Comparison of ENCODE assay signal across 18 cellular contexts in the genomic region with DNA sequence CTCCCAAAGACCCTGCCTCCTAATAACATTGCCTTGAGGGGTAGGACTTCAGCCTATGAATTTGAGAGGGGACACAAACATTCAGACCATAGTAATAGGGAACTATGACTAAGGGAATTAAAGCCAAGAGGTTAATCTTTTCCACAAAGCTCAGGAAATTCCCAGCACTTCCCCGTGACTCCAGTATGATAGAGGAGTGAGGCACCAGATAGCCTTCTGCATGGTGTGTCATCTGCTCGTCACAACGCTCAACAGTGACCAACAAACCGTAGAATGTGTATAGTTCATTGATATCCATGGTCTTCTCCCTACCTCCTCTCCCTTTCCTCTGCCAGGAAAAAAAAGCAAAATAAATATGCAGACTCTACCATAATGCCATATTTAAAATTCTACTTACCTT.
A peak's percentile ranks its signal among the peaks of the same experiment; 100 is the strongest.
DNase-seq lines count a peak whose midpoint lies in the region; ATAC-seq and TF ChIP-seq lines count a peak whose summit lies in the region.
"Had no signal": no experiment of that assay in that cellular context is flagged by ENCODE, and none has a peak within 500 bp of the region (broad histone marks: within the 10 kb centered on the region; RNA-seq: fewer than 3 reads in every experiment).

No MANE protein-coding gene starts in this region.

- H3K36me3 Mint-ChIP-seq in stimulated activated naive B cell treated with anti-CD40 and anti-IgM and Interleukin-4, amounts not matched to agents 10 μg/mL and 1 μg/mL and 100 μg/mL, for 72 hours: peaks cover 14 to 23% of the 10 kb centered on the region in 2 donors
- H3K36me3 Mint-ChIP-seq in Caco-2 (ENCODE audit: insufficient read depth, unreplicated experiment): no peaks in the 10 kb centered on the region

- no peaks in the 10 kb centered on the region for H3K9me3 Mint-ChIP-seq in stimulated activated naive B cell treated with anti-CD40 and anti-IgM and Interleukin-4, amounts not matched to agents 10 μg/mL and 1 μg/mL and 100 μg/mL, for 72 hours
- no peaks in the 10 kb centered on the region for H3K9me3 Mint-ChIP-seq in Caco-2 (ENCODE audit: unreplicated experiment)

- no peak overlapping the region for H3K27ac Mint-ChIP-seq in stimulated activated naive B cell treated with anti-CD40 and anti-IgM and Interleukin-4, amounts not matched to agents 10 μg/mL and 1 μg/mL and 100 μg/mL, for 72 hours
- no peak overlapping the region for H3K27ac Mint-ChIP-seq in Caco-2 (ENCODE audit: unreplicated experiment)
- H3K27ac Mint-ChIP-seq: B cell had no signal

- no peak overlapping the region for H3K4me3 Mint-ChIP-seq in stimulated activated naive B cell treated with anti-CD40 and anti-IgM and Interleukin-4, amounts not matched to agents 10 μg/mL and 1 μg/mL and 100 μg/mL, for 72 hours
- no peak overlapping the region for H3K4me3 Mint-ChIP-seq in Caco-2 (ENCODE audit: unreplicated experiment)
- H3K4me3 Mint-ChIP-seq: B cell had no signal

- H3K27ac ChIP-seq in esophagus squamous epithelium: no peak overlapping the region

- BruUV-seq in Caco-2 (replicated peaks; lab: Mats Ljungman, UMichigan): no TSS peak

- DNase-seq in HT1080 (ENCODE audit: low read depth): peak; percentile 80
- peak; percentile 62 for DNase-seq in dermis blood vessel endothelial cell
- DNase-seq in kidney glomerular epithelial cell (lab: John Stamatoyannopoulos, UW): peak; percentile 54
- no peak for DNase-seq in stimulated activated naive B cell treated with anti-CD40 and anti-IgM and Interleukin-4, amounts not matched to agents 10 μg/mL and 1 μg/mL and 100 μg/mL, for 72 hours
- DNase-seq in esophagus squamous epithelium (lab: John Stamatoyannopoulos, UW): no peak
- DNase-seq in Caco-2: no peak
- DNase-seq: GOT3, KG1, MV-4-11, NCI-H1694 treated with DMSO at 0.1 percent for 48 hours, NCI-H510A, NCI-H774, SHP77, SK-N-SH had no signal

- ATAC-seq in stimulated activated naive B cell treated with anti-CD40 and anti-IgM and Interleukin-4, amounts not matched to agents 10 μg/mL and 1 μg/mL and 100 μg/mL, for 72 hours (replicated peaks): no peak
- no peak for ATAC-seq in HG03354 (IDR thresholded peaks at IDR 0.05; ENCODE audit: poor library complexity, severe bottlenecking, unreplicated experiment)
- ATAC-seq: HCT116, HepG2 had no signal

- TF ChIP-seq CTCF in esophagus squamous epithelium (IDR thresholded peaks at IDR 0.05): no peak
- no peak for TF ChIP-seq CTCF in Caco-2 (IDR thresholded peaks at IDR 0.05; ENCODE audit: insufficient read depth in 1 of 2, low read depth in 1 of 2, low read length in 1 of 2, severe bottlenecking in 1 of 2, unreplicated experiment in 1 of 2)

- CTCF ChIA-PET in Caco-2 (lab: Charles Lee): no interaction called here

- H3K4me1 Mint-ChIP-seq in stimulated activated naive B cell treated with anti-CD40 and anti-IgM and Interleukin-4, amounts not matched to agents 10 μg/mL and 1 μg/mL and 100 μg/mL, for 72 hours: no peaks in the 10 kb centered on the region
- no peaks in the 10 kb centered on the region for H3K4me1 Mint-ChIP-seq in Caco-2 (ENCODE audit: low read depth, unreplicated experiment)
- H3K4me1 Mint-ChIP-seq: B cell had no signal

- peaks cover 0 to 35% (median 0%) of the 10 kb centered on the region in 3 donors for H3K36me3 ChIP-seq in esophagus squamous epithelium
- no peaks in the 10 kb centered on the region for H3K36me3 ChIP-seq in Caco-2 (ENCODE audit: control insufficient read depth, insufficient read depth, low read length)

- WGBS in esophagus squamous epithelium, 2 donors: 90 to 95% methylated on average over 4 of the region's 4 CpGs

- no peaks in the 10 kb centered on the region for H3K27me3 Mint-ChIP-seq in stimulated activated naive B cell treated with anti-CD40 and anti-IgM and Interleukin-4, amounts not matched to agents 10 μg/mL and 1 μg/mL and 100 μg/mL, for 72 hours
- H3K27me3 Mint-ChIP-seq in Caco-2 (ENCODE audit: insufficient read depth, unreplicated experiment): no peaks in the 10 kb centered on the region
- H3K27me3 Mint-ChIP-seq: B cell had no signal

- intact Hi-C loops in esophagus squamous epithelium (cut with DNase I) (no loop called here), Caco-2 (cut with micrococcal nuclease; ENCODE audit: unreplicated experiment) (no loop called here)

- POLR2A ChIA-PET in Caco-2 (lab: Charles Lee): no interaction called here

- no peak for TF ChIP-seq POLR2A in esophagus squamous epithelium (IDR thresholded peaks at IDR 0.05)

- H3K9me3 ChIP-seq in esophagus squamous epithelium (no peaks in the 10 kb centered on the region), Caco-2 (no peaks in the 10 kb centered on the region)

- no peaks in the 10 kb centered on the region for H3K27me3 ChIP-seq in esophagus squamous epithelium
- no peaks in the 10 kb centered on the region for H3K27me3 ChIP-seq in Caco-2 (replicated peaks; ENCODE audit: control insufficient read depth, insufficient read depth, low read length)

- H3K4me1 ChIP-seq in esophagus squamous epithelium (peaks cover 0 to 11% (median 0%) of the 10 kb centered on the region in 3 donors), Caco-2 (no peaks in the 10 kb centered on the region)

- no peak overlapping the region for H3K4me3 ChIP-seq in esophagus squamous epithelium
- H3K4me3 ChIP-seq in Caco-2 (ENCODE audit: low read depth, low read length): no peak overlapping the region

Comparison
In these comparisons a context has a peak if more than half of its experiments do, and no peak if none do; other contexts are left out.
1. DNase-seq: peak in HT1080 (single experiment), dermis blood vessel endothelial cell (single experiment) and kidney glomerular epithelial cell (single experiment); none in stimulated activated naive B cell treated with anti-CD40 and anti-IgM and Interleukin-4, amounts not matched to agents 10 μg/mL and 1 μg/mL and 100 μg/mL, for 72 hours (single experiment), esophagus squamous epithelium (single experiment) and Caco-2 (0 of 2).